Comparison of ENCODE assay signal across 16 cellular contexts in the genomic region with DNA sequence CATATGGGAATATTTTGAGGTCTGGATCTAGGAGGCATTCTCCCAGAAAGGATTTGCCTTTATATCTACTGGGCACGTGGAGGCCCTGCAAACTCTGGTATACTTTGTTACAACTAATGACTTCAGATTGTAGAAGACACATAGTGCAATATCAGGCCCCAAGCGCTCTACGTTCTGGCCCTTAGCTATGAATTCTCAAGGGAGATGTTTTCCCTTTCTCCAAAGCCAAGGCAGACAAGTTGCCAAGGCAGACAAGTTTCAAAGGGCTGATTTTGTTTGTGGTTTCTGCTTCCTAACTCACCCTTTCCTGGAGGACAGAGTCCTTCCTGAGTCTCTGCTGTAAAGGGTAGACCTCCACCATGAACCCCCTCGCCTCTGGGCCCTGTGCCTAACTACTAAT.
"Had no signal": no experiment of that assay in that cellular context is flagged by ENCODE, and none has a peak within 500 bp of the region (broad histone marks: within the 10 kb centered on the region; RNA-seq: fewer than 3 reads in every experiment).

No MANE protein-coding gene starts in this region.

- H3K36me3 ChIP-seq: cardiac muscle cell, right lobe of liver, vagina had no signal

- H3K4me1 ChIP-seq: psoas muscle, right lobe of liver, vagina had no signal

- H3K27ac ChIP-seq: cardiac muscle cell, epithelial cell of prostate, psoas muscle, right lobe of liver, vagina had no signal

- H3K9me3 ChIP-seq: psoas muscle, right lobe of liver, vagina had no signal

- ATAC-seq: activated CD4-positive, alpha-beta T cell treated with anti-CD3 and anti-CD28 coated beads for 36 hours; right lobe of liver; stimulated activated effector memory CD8-positive, alpha-beta T cell treated with anti-CD3 and anti-CD28 coated beads, Interleukin-12 subunit alpha, Interleukin-12 subunit beta, amount 100 ng/mL, for 72 hours; WTC11 had no signal

- DNase-seq: activated CD4-positive, alpha-beta T cell treated with anti-CD3 and anti-CD28 coated beads for 36 hours; activated CD4-positive, alpha-beta T cell treated with anti-CD3 and anti-CD28 coated beads, Interleukin-2, amount 50 U/mL, for 48 hours; activated gamma-delta T cell treated with Interleukin-2 at 50 U/mL for 16 hours; foreskin fibroblast; glutamatergic neuron; hypothalamus; islet precursor cell; psoas muscle; right lobe of liver; stimulated activated CD4-positive, alpha-beta T cell treated with anti-CD3 and anti-CD28 coated beads, Interleukin-4, amount 100 ng/mL, for 24 hours had no signal

- H3K4me3 ChIP-seq: cardiac muscle cell, psoas muscle, right lobe of liver, smooth muscle cell, vagina had no signal

- H3K27me3 ChIP-seq: cardiac muscle cell, right lobe of liver, vagina had no signal
